20 cellular contexts compared by ENCODE assay signal in genomic region chr11:114207096-114207495, GRCh38.
"Had no signal": no experiment of that assay in that cellular context is flagged by ENCODE, and none has a peak within 500 bp of the region (broad histone marks: within the 10 kb centered on the region; RNA-seq: fewer than 3 reads in every experiment).

No MANE protein-coding gene starts in this region.

- ATAC-seq: left lobe of liver; right lobe of liver; stimulated activated naive B cell treated with anti-CD40 and anti-IgM and Interleukin-4, amounts not matched to agents 10 μg/mL and 1 μg/mL and 100 μg/mL, for 72 hours had no signal

- H3K27ac ChIP-seq: adrenal gland, cardiac muscle cell, epithelial cell of prostate, right lobe of liver had no signal

- DNase-seq: activated CD4-positive, alpha-beta T cell treated with anti-CD3 and anti-CD28 coated beads for 48 hours; activated CD4-positive, CD25-positive, alpha-beta regulatory T cell; activated CD8-positive, alpha-beta memory T cell treated with anti-CD3 and anti-CD28 coated beads, Interleukin-2, amount 50 U/mL, for 48 hours; activated effector memory CD4-positive, alpha-beta T cell treated with anti-CD3 and anti-CD28 coated beads, Interleukin-2, amount 50 U/mL, for 16 hours; activated naive CD4-positive, alpha-beta T cell treated with anti-CD3 and anti-CD28 coated beads, Interleukin-2, amount 50 U/mL, for 16 hours; activated T-cell treated with anti-CD3 and anti-CD28 coated beads, Interleukin-2, amount 50 U/mL, for 48 hours; adrenal gland; glutamatergic neuron; hippocampal formation; kidney; midbrain; right lobe of liver; stimulated activated CD4-positive, alpha-beta T cell treated with anti-CD3 and anti-CD28 coated beads, Interleukin-4, amount 100 ng/mL, for 4 hours; stimulated activated naive B cell treated with anti-CD40 and anti-IgM and Interleukin-4, amounts not matched to agents 10 μg/mL and 1 μg/mL and 100 μg/mL, for 72 hours; T-helper 1 cell; T1000 had no signal

- H3K27me3 ChIP-seq: adrenal gland, cardiac muscle cell, right lobe of liver had no signal

- FAIRE-seq: kidney had no signal

- H3K36me3 ChIP-seq: cardiac muscle cell had no signal

- H3K9me3 ChIP-seq: adrenal gland, right lobe of liver had no signal

- H3K4me2 ChIP-seq: smooth muscle cell had no signal

- H3K4me3 ChIP-seq: adrenal gland, cardiac muscle cell, right lobe of liver, smooth muscle cell had no signal
